In the genomic region with DNA sequence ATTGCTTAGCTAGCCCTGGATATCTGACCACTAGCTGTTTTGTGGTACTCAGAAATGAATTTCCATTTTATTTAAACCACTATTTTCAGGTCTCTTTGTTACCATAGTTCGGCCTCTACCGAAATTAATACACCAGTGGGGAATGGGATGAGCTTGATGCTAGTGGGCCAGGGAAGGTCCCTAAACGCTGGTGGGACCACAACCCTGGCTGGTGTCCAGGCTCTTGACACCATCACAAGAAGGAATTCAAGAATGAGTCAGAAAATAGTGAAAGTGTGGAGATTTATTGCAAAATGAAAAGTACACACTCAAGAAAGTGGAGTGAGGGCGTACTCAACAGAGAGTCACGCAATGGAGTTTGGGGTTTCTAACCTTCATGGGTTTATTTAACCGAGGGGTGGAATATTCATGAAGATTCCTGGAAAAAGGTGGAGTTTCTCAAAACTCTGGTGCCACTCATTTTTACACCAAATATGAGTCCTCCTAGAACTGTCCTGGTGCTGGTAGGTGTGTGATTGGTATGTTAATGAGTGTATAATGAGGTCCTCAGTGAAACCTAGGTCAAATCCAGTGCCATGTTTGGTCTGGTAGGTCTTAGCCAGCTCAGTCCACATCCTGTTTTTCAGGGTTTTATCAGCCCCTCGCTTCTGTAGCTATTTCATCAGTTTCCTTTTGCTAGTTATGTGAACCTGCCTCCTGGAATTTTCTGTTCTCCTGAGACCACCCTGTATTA, we compare ENCODE assay signal across 16 cellular contexts.
"Had no signal": no experiment of that assay in that cellular context is flagged by ENCODE, and none has a peak within 500 bp of the region (broad histone marks: within the 10 kb centered on the region; RNA-seq: fewer than 3 reads in every experiment).

No MANE protein-coding gene starts in this region.

- H3K36me3 Mint-ChIP-seq: mesothelial cell of epicardium had no signal

- H3K9me3 ChIP-seq: right lobe of liver, thoracic aorta had no signal

- H2AFZ ChIP-seq: parathyroid adenoma had no signal

- FAIRE-seq: small intestine, TTC549 had no signal

- H3K27ac ChIP-seq: cardiac muscle cell, parathyroid adenoma, right lobe of liver, SK-N-MC, thoracic aorta had no signal

- ATAC-seq: right lobe of liver had no signal

- H3K4me3 ChIP-seq: cardiac muscle cell, right lobe of liver, SK-N-MC, thoracic aorta had no signal

- H3K27ac Mint-ChIP-seq: activated T-cell treated with anti-CD3 and anti-CD28 coated beads, Interleukin-2, amount 50 U/mL, for 24 hours; mesothelial cell of epicardium; nephron had no signal

- H3K79me2 ChIP-seq: parathyroid adenoma had no signal

- DNase-seq: activated effector memory CD4-positive, alpha-beta T cell treated with Interleukin-2 at 50 U/mL for 16 hours; activated naive CD4-positive, alpha-beta T cell treated with anti-CD3 and anti-CD28 coated beads, Interleukin-2, amount 50 U/mL, for 16 hours; activated T-cell treated with anti-CD3 and anti-CD28 coated beads, Interleukin-2, amount 50 U/mL, for 24 hours; dermis blood vessel endothelial cell; effector memory CD4-positive, alpha-beta T cell; right lobe of liver; small intestine; stimulated activated CD4-positive, alpha-beta T cell treated with anti-CD3 and anti-CD28 coated beads, Interleukin-15, amount 100 ng/mL, for 24 hours; stimulated activated CD4-positive, alpha-beta T cell treated with anti-CD3 and anti-CD28 coated beads, Interleukin-2, amount 100 ng/mL, for 48 hours had no signal

- H3K9ac ChIP-seq: parathyroid adenoma had no signal

- H3K4me1 Mint-ChIP-seq: mesothelial cell of epicardium, nephron had no signal

- H3K4me3 Mint-ChIP-seq: activated T-cell treated with anti-CD3 and anti-CD28 coated beads, Interleukin-2, amount 50 U/mL, for 24 hours; mesothelial cell of epicardium; nephron had no signal

- H3K36me3 ChIP-seq: cardiac muscle cell, right lobe of liver, thoracic aorta had no signal

- H3K4me1 ChIP-seq: parathyroid adenoma had no signal

- H3K9me3 Mint-ChIP-seq: activated T-cell treated with anti-CD3 and anti-CD28 coated beads, Interleukin-2, amount 50 U/mL, for 24 hours had no signal

- H3K27me3 ChIP-seq: cardiac muscle cell, right lobe of liver had no signal
